ENCODE assay signal across 8 cellular contexts in genomic region chr6:105757512-105758200, GRCh38.
A peak's percentile ranks its signal among the peaks of the same experiment; 100 is the strongest.
DNase-seq lines count a peak whose midpoint lies in the region; ATAC-seq and TF ChIP-seq lines count a peak whose summit lies in the region.

No MANE protein-coding gene starts in this region.

- ATAC-seq in GM18508 (IDR thresholded peaks at IDR 0.05; ENCODE audit: insufficient read depth, unreplicated experiment) (peak; percentile 94), GM21529 (IDR thresholded peaks at IDR 0.05; ENCODE audit: unreplicated experiment) (peak; percentile 98), HG03558 (IDR thresholded peaks at IDR 0.05; ENCODE audit: extremely low read depth, unreplicated experiment) (peak; percentile 90), heart right ventricle (no peak)

- H3K27ac ChIP-seq in epithelial cell of prostate (peak overlapping the region; percentile 63), endodermal cell (ENCODE audit: low read depth, low read length) (no peak overlapping the region), heart right ventricle (no peak overlapping the region), tibial artery (no peak overlapping the region)

- peaks cover 21% of the 10 kb centered on the region for H3K4me1 Mint-ChIP-seq in endodermal cell

- WGBS in endodermal cell (ENCODE audit: insufficient coverage in 1 of 2, insufficient read length in 1 of 2), 2 experiments: 86 to 87% methylated on average over 5 of the region's 5 CpGs
- 62 to 63% methylated on average over 5 of the region's 5 CpGs for WGBS in heart right ventricle, 2 donors

- peaks cover 3% of the 10 kb centered on the region for H3K27me3 Mint-ChIP-seq in endodermal cell (ENCODE audit: insufficient read depth)

- H3K4me1 ChIP-seq in endodermal cell (ENCODE audit: control insufficient read depth, insufficient read depth, low read length) (no peaks in the 10 kb centered on the region), heart right ventricle (peaks cover 0 to 10% (median 4%) of the 10 kb centered on the region in 9 donors), tibial artery (peaks cover 0 to 5% (median 0%) of the 10 kb centered on the region in 4 donors)

- no peak overlapping the region for H3K27ac Mint-ChIP-seq in endodermal cell

- H3K4me3 ChIP-seq in endodermal cell (ENCODE audit: low read length) (no peak overlapping the region), heart right ventricle (no peak overlapping the region), tibial artery (no peak overlapping the region)

- H3K9me3 ChIP-seq in endodermal cell (ENCODE audit: control insufficient read depth, low read length) (peaks cover 5% of the 10 kb centered on the region), heart right ventricle (no peaks in the 10 kb centered on the region), tibial artery (no peaks in the 10 kb centered on the region)

- H3K9me3 Mint-ChIP-seq in endodermal cell: peaks cover 9% of the 10 kb centered on the region

- H3K36me3 Mint-ChIP-seq in endodermal cell (ENCODE audit: low read depth): peaks cover 2% of the 10 kb centered on the region

- TF ChIP-seq CTCF in endodermal cell (conservative IDR thresholded peaks at IDR 0.05) (no peak), heart right ventricle (IDR thresholded peaks at IDR 0.05) (no peak), tibial artery (IDR thresholded peaks at IDR 0.05) (no peak)

- no peaks in the 10 kb centered on the region for H3K27me3 ChIP-seq in endodermal cell (ENCODE audit: control insufficient read depth, insufficient read depth, low read length, poor library complexity, severe bottlenecking)
- H3K27me3 ChIP-seq in heart right ventricle: peaks cover 0 to 5% (median 0%) of the 10 kb centered on the region in 7 donors
- H3K27me3 ChIP-seq in tibial artery: no peaks in the 10 kb centered on the region

- DNase-seq in epithelial cell of prostate (ENCODE audit: low read depth, low spot score) (peak; percentile 70), midbrain (lab: John Stamatoyannopoulos, UW) (no peak), endodermal cell (no peak), heart right ventricle (no peak), tibial artery (no peak)

- H3K9ac ChIP-seq in endodermal cell (ENCODE audit: extremely low read depth, low read length, poor library complexity, severe bottlenecking): no peak overlapping the region

- no peak overlapping the region for H3K4me3 Mint-ChIP-seq in endodermal cell

- H3K36me3 ChIP-seq in endodermal cell (ENCODE audit: control insufficient read depth, insufficient read depth, low read length) (no peaks in the 10 kb centered on the region), heart right ventricle (no peaks in the 10 kb centered on the region), tibial artery (no peaks in the 10 kb centered on the region)

- intact Hi-C loops in heart right ventricle (cut with DNase I): no loop called here
- intact Hi-C loops in tibial artery (cut with DNase I; ENCODE audit: low total_unique reads): no loop called here

Comparison
In these comparisons a context has a peak if more than half of its experiments do, and no peak if none do; other contexts are left out.
1. ATAC-seq: peak in GM18508 (single experiment), GM21529 (single experiment) and HG03558 (single experiment); none in heart right ventricle (0 of 8).